Comparison of ENCODE assay signal across 12 cellular contexts in genomic region chr1:41900611-41901444, GRCh38. TPM values are rescaled to one million over a fixed set of nuclear protein-coding genes. Genes with fewer than 3 reads are reported as not detected.
DNase-seq lines count a peak whose midpoint lies in the region; ATAC-seq and TF ChIP-seq lines count a peak whose summit lies in the region.
"Had no signal": no experiment of that assay in that cellular context is flagged by ENCODE, and none has a peak within 500 bp of the region (broad histone marks: within the 10 kb centered on the region; RNA-seq: fewer than 3 reads in every experiment).

No MANE protein-coding gene starts in this region.

- H3K4me1 ChIP-seq in breast epithelium (no peaks in the 10 kb centered on the region), gastrocnemius medialis (peaks cover 10 to 21% of the 10 kb centered on the region in 2 donors)
- H3K4me1 ChIP-seq: BE2C had no signal

- BruUV-seq in MCF 10A (replicated peaks; lab: Mats Ljungman, UMichigan) = no TSS peak

- TF ChIP-seq POLR2A in breast epithelium (IDR thresholded peaks at IDR 0.05) = no peak
- TF ChIP-seq POLR2A in gastrocnemius medialis (IDR thresholded peaks at IDR 0.05) = no peak

- H3K9me3 ChIP-seq in breast epithelium (no peaks in the 10 kb centered on the region), gastrocnemius medialis (no peaks in the 10 kb centered on the region)
- H3K9me3 ChIP-seq: BE2C, neutrophil had no signal

- H3K27ac Mint-ChIP-seq in MCF 10A (ENCODE audit: low read depth, unreplicated experiment) = peak overlapping the region; percentile 50
- peak overlapping the region; percentile 2 for H3K27ac Mint-ChIP-seq in activated CD4-positive, alpha-beta memory T cell treated with anti-CD3 and anti-CD28 coated beads for 36 hours

- POLR2A ChIA-PET in MCF 10A (lab: Yijun Ruan, JAX) = no interaction called here
- POLR2A ChIA-PET in activated CD4-positive, alpha-beta memory T cell treated with anti-CD3 and anti-CD28 coated beads for 36 hours (lab: Charles Lee) = interaction anchor here (1.3 kb wide), 1 partner anchor 16 kb away, joined by 4 read pairs; no protein-coding TSS in a partner anchor

- H3K4me3 ChIP-seq in breast epithelium (no peak overlapping the region), gastrocnemius medialis (no peak overlapping the region)

- H3K9me3 Mint-ChIP-seq in MCF 10A (ENCODE audit: unreplicated experiment) = no peaks in the 10 kb centered on the region
- no peaks in the 10 kb centered on the region for H3K9me3 Mint-ChIP-seq in activated CD4-positive, alpha-beta memory T cell treated with anti-CD3 and anti-CD28 coated beads for 36 hours

- DNase-seq in MCF 10A (ENCODE audit: unreplicated experiment) (peak; percentile 79), breast epithelium (ENCODE audit: low spot score in 2 of 2) (no peak), iris pigment epithelial cell (ENCODE audit: low read depth) (peak; percentile 47), NCI-H2107 (lab: John Stamatoyannopoulos, UW) (no peak), gastrocnemius medialis (no peak), GM19238 (ENCODE audit: insufficient read length, low spot score) (no peak)
- DNase-seq in activated CD4-positive, alpha-beta memory T cell treated with anti-CD3 and anti-CD28 coated beads for 36 hours = no peak
- DNase-seq: BE2C, KBM-7, NCI-H526 had no signal

- H3K4me3 Mint-ChIP-seq in MCF 10A (ENCODE audit: unreplicated experiment) = no peak overlapping the region
- H3K4me3 Mint-ChIP-seq in activated CD4-positive, alpha-beta memory T cell treated with anti-CD3 and anti-CD28 coated beads for 36 hours = no peak overlapping the region

- H3K27me3 ChIP-seq in breast epithelium (no peaks in the 10 kb centered on the region), gastrocnemius medialis (no peaks in the 10 kb centered on the region)
- H3K27me3 ChIP-seq: BE2C, neutrophil had no signal

- H3K36me3 ChIP-seq in breast epithelium = no peaks in the 10 kb centered on the region
- no peaks in the 10 kb centered on the region for H3K36me3 ChIP-seq in gastrocnemius medialis
- H3K36me3 ChIP-seq: BE2C, neutrophil had no signal

- TF ChIP-seq CTCF in MCF 10A (IDR thresholded peaks at IDR 0.05; ENCODE audit: unreplicated experiment) = no peak
- TF ChIP-seq CTCF in breast epithelium (IDR thresholded peaks at IDR 0.05) = no peak
- TF ChIP-seq CTCF in gastrocnemius medialis (IDR thresholded peaks at IDR 0.05 in 4 of 5, conservative IDR thresholded peaks at IDR 0.05 in 1 of 5) = no peak

- H3K4me1 Mint-ChIP-seq in MCF 10A (ENCODE audit: insufficient read depth, unreplicated experiment) = peaks cover 24% of the 10 kb centered on the region
- peaks cover 77% of the 10 kb centered on the region for H3K4me1 Mint-ChIP-seq in activated CD4-positive, alpha-beta memory T cell treated with anti-CD3 and anti-CD28 coated beads for 36 hours (ENCODE audit: low read depth)

- intact Hi-C loops in MCF 10A (cut with micrococcal nuclease) (no loop called here), breast epithelium (cut with DNase I; ENCODE audit: low total_unique reads) (no loop called here), gastrocnemius medialis (cut with DNase I; ENCODE audit: low total_unique reads) (no loop called here)
- intact Hi-C loops in activated CD4-positive, alpha-beta memory T cell treated with anti-CD3 and anti-CD28 coated beads for 36 hours (cut with micrococcal nuclease) = no loop called here

- ATAC-seq in GM19324 (IDR thresholded peaks at IDR 0.05; ENCODE audit: low FRiP score, unreplicated experiment) = no peak
- no peak for ATAC-seq in gastrocnemius medialis

- no peaks in the 10 kb centered on the region for H3K27me3 Mint-ChIP-seq in MCF 10A (ENCODE audit: insufficient read depth, unreplicated experiment)
- H3K27me3 Mint-ChIP-seq in activated CD4-positive, alpha-beta memory T cell treated with anti-CD3 and anti-CD28 coated beads for 36 hours = no peaks in the 10 kb centered on the region

- in situ Hi-C loops in gastrocnemius medialis (cut with MboI; ENCODE audit: low sequenced_read_pairs in 4 of 4) = no loop called here

- CTCF ChIA-PET in MCF 10A (lab: Yijun Ruan, JAX) = interaction anchor here (0.7 kb wide), 1 partner anchor 320 kb away, joined by 3 read pairs; no protein-coding TSS in a partner anchor
- CTCF ChIA-PET in activated CD4-positive, alpha-beta memory T cell treated with anti-CD3 and anti-CD28 coated beads for 36 hours (lab: Charles Lee) = interaction anchor here (1.8 kb wide), 1 partner anchor 9 kb away, joined by 5 read pairs; no protein-coding TSS in a partner anchor

- H3K27ac ChIP-seq in breast epithelium = no peak overlapping the region
- no peak overlapping the region for H3K27ac ChIP-seq in gastrocnemius medialis
- H3K27ac ChIP-seq: neutrophil had no signal

- no peaks in the 10 kb centered on the region for H3K36me3 Mint-ChIP-seq in MCF 10A (ENCODE audit: insufficient read depth, unreplicated experiment)
- no peaks in the 10 kb centered on the region for H3K36me3 Mint-ChIP-seq in activated CD4-positive, alpha-beta memory T cell treated with anti-CD3 and anti-CD28 coated beads for 36 hours

RNA-seq across cellular contexts. Expression of gene HIVEP3, which starts 17.9 kb away (rescaled TPM):
- total RNA-seq in MCF 10A (2022) = 0.61 and 1.2 TPM in 2 replicates
- 10 to 100 TPM in 1 of 3 donors, 1 to 10 TPM in 2; 3.5 to 13.5 (median 9.2) TPM for total RNA-seq in breast epithelium
- 10 to 100 TPM; 25.3 to 26.2 TPM for total RNA-seq in activated CD4-positive, alpha-beta memory T cell treated with anti-CD3 and anti-CD28 coated beads for 36 hours
- 1 to 10 TPM in 2 of 4 donors, under 1 TPM in 2; 0.80 to 1.8 (median 1.3) TPM for total RNA-seq in gastrocnemius medialis

Comparison
In these comparisons a context has a peak if more than half of its experiments do, and no peak if none do; other contexts are left out.
1. DNase-seq: peak in MCF 10A (single experiment) and iris pigment epithelial cell (single experiment); none in breast epithelium (0 of 2), activated CD4-positive, alpha-beta memory T cell treated with anti-CD3 and anti-CD28 coated beads for 36 hours (single experiment), NCI-H2107 (single experiment), gastrocnemius medialis (0 of 2) and GM19238 (single experiment).